19 cellular contexts compared by ENCODE assay signal in the genomic region with DNA sequence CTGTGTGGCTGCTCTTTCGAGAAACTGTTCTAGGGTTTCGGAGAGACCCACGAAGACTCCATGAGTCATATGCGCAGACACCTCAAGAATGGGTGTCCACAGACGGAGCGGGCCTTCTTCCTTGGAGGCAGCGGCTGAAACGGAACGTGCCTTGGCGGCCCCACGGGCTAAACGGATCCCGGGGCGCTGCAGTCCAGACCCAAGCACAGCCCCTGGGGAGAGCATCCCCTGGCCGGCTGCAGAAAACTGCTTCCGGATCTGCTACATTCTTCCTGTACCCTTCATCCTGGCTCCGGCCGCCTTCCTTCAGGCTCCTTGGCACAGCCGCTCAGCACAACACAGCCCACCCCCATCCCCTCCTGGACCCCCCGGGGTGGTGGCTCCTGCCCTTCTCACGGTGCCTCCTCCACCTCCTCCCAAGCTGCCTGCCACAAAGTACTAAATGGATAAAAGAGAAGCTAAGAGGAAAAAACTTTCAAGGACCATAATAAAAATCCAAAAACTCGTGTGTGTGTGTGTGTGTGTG. TPM values are rescaled to one million over a fixed set of nuclear protein-coding genes. Genes with fewer than 3 reads are reported as not detected.
DNase-seq lines count a peak whose midpoint lies in the region; ATAC-seq lines count a peak whose summit lies in the region.
"Had no signal": no experiment of that assay in that cellular context is flagged by ENCODE, and none has a peak within 500 bp of the region (broad histone marks: within the 10 kb centered on the region; RNA-seq: fewer than 3 reads in every experiment).

No MANE protein-coding gene starts in this region.

- no peak overlapping the region for H2BK120ac ChIP-seq in mesendoderm (ENCODE audit: low read depth, low read length)

- no peak overlapping the region for H3K56ac ChIP-seq in mesendoderm (ENCODE audit: low read length)

- H3K9me3 Mint-ChIP-seq in CD8-positive, alpha-beta memory T cell = no peaks in the 10 kb centered on the region
- H3K9me3 Mint-ChIP-seq in activated naive CD8-positive, alpha-beta T cell (ENCODE audit: low read depth) = no peaks in the 10 kb centered on the region
- H3K9me3 Mint-ChIP-seq in naive B cell = no peaks in the 10 kb centered on the region
- H3K9me3 Mint-ChIP-seq: activated naive CD4-positive, alpha-beta T cell treated with anti-CD3 and anti-CD28 coated beads, Interleukin-2, amount 50 U/mL, for 24 hours; mesothelial cell of epicardium had no signal

- ATAC-seq in naive B cell (ENCODE audit: low read depth in 2 of 2) (no peak), HG03460 (IDR thresholded peaks at IDR 0.05; ENCODE audit: unreplicated experiment) (no peak), HG02884 (IDR thresholded peaks at IDR 0.05; ENCODE audit: unreplicated experiment) (no peak)
- ATAC-seq: psoas muscle had no signal

- no peak overlapping the region for H2BK15ac ChIP-seq in mesendoderm (replicated peaks; ENCODE audit: low read depth)

- peaks cover 0 to 51% (median 6%) of the 10 kb centered on the region in 3 donors for H3K36me3 Mint-ChIP-seq in CD8-positive, alpha-beta memory T cell
- H3K36me3 Mint-ChIP-seq in activated naive CD8-positive, alpha-beta T cell = peaks cover 2% of the 10 kb centered on the region
- H3K36me3 Mint-ChIP-seq in naive B cell = no peaks in the 10 kb centered on the region
- H3K36me3 Mint-ChIP-seq: mesothelial cell of epicardium had no signal

- H3K4me3 Mint-ChIP-seq in CD8-positive, alpha-beta memory T cell = peak overlapping the region in 1 of 7 donors; percentile 13
- no peak overlapping the region for H3K4me3 Mint-ChIP-seq in activated naive CD8-positive, alpha-beta T cell
- H3K4me3 Mint-ChIP-seq in naive B cell = peak overlapping the region in 2 of 8 donors; percentile 1 to 15
- H3K4me3 Mint-ChIP-seq: activated naive CD4-positive, alpha-beta T cell treated with anti-CD3 and anti-CD28 coated beads, Interleukin-2, amount 50 U/mL, for 24 hours; mesothelial cell of epicardium had no signal

- H3K27me3 Mint-ChIP-seq in CD8-positive, alpha-beta memory T cell = no peaks in the 10 kb centered on the region
- no peaks in the 10 kb centered on the region for H3K27me3 Mint-ChIP-seq in activated naive CD8-positive, alpha-beta T cell
- H3K27me3 Mint-ChIP-seq in naive B cell = no peaks in the 10 kb centered on the region
- H3K27me3 Mint-ChIP-seq: activated naive CD4-positive, alpha-beta T cell treated with anti-CD3 and anti-CD28 coated beads, Interleukin-2, amount 50 U/mL, for 24 hours had no signal

- CTCF ChIA-PET in CD8-positive, alpha-beta memory T cell (lab: Charles Lee) = no interaction called here

- no peak overlapping the region for H4K5ac ChIP-seq in mesendoderm (ENCODE audit: low read length)

- H3K27me3 ChIP-seq in BLaER1 = no peaks in the 10 kb centered on the region
- no peaks in the 10 kb centered on the region for H3K27me3 ChIP-seq in CD8-positive, alpha-beta memory T cell (ENCODE audit: insufficient read depth, low read length, poor library complexity, severe bottlenecking)
- H3K27me3 ChIP-seq in mesendoderm (ENCODE audit: insufficient read depth, low read length, poor library complexity) = no peaks in the 10 kb centered on the region
- H3K27me3 ChIP-seq: neutrophil, upper lobe of right lung had no signal

- no peak overlapping the region for H3K4me3 ChIP-seq in BLaER1
- H3K4me3 ChIP-seq in CD8-positive, alpha-beta memory T cell (ENCODE audit: low read length) = no peak overlapping the region
- no peak overlapping the region for H3K4me3 ChIP-seq in mesendoderm (ENCODE audit: low read length)
- H3K4me3 ChIP-seq: coronary artery, psoas muscle, upper lobe of right lung had no signal

- POLR2A ChIA-PET in CD8-positive, alpha-beta memory T cell (lab: Charles Lee) = interaction anchor here (0.6 kb wide), 1 partner anchor 27 kb away, joined by 6 read pairs; no protein-coding TSS in a partner anchor

- H2AK5ac ChIP-seq in mesendoderm (ENCODE audit: low read length) = no peak overlapping the region

- H3K4me1 ChIP-seq in BLaER1 (peaks cover 93% of the 10 kb centered on the region), mesendoderm (ENCODE audit: control insufficient read depth, low read depth, low read length) (no peaks in the 10 kb centered on the region)
- H3K4me1 ChIP-seq in CD8-positive, alpha-beta memory T cell (ENCODE audit: insufficient read depth, low read length) = peaks cover 16% of the 10 kb centered on the region
- H3K4me1 ChIP-seq: psoas muscle, upper lobe of right lung had no signal

- H3K36me3 ChIP-seq in BLaER1 (peaks cover 40% of the 10 kb centered on the region), mesendoderm (ENCODE audit: control insufficient read depth, insufficient read depth, low read length) (no peaks in the 10 kb centered on the region)
- peaks cover 11% of the 10 kb centered on the region for H3K36me3 ChIP-seq in CD8-positive, alpha-beta memory T cell (ENCODE audit: insufficient read depth, low read length)

- H3K18ac ChIP-seq in mesendoderm (ENCODE audit: low read length) = no peak overlapping the region

- H3K79me2 ChIP-seq in mesendoderm (ENCODE audit: control insufficient read depth, insufficient read depth, low read length) = no peaks in the 10 kb centered on the region

- H3K27ac ChIP-seq in BLaER1 (peak overlapping the region; percentile 66), mesendoderm (ENCODE audit: low read depth, low read length) (no peak overlapping the region)
- H3K27ac ChIP-seq in CD8-positive, alpha-beta memory T cell (ENCODE audit: low read depth, low read length) = no peak overlapping the region
- H3K27ac ChIP-seq: coronary artery, KMS-11, neutrophil, psoas muscle, upper lobe of right lung had no signal

- H4K8ac ChIP-seq in mesendoderm (ENCODE audit: low read depth, low read length) = no peak overlapping the region

- H3K9ac ChIP-seq in BLaER1 (no peak overlapping the region), mesendoderm (ENCODE audit: low read length) (no peak overlapping the region)
- H3K9ac ChIP-seq: KMS-11 had no signal

- peak overlapping the region; percentile 63 to 95 (median 81) for H3K27ac Mint-ChIP-seq in CD8-positive, alpha-beta memory T cell
- peak overlapping the region; percentile 78 for H3K27ac Mint-ChIP-seq in activated naive CD8-positive, alpha-beta T cell
- peak overlapping the region in 4 of 6 donors; percentile 7 to 81 (median 41) for H3K27ac Mint-ChIP-seq in naive B cell
- H3K27ac Mint-ChIP-seq: activated naive CD4-positive, alpha-beta T cell treated with anti-CD3 and anti-CD28 coated beads, Interleukin-2, amount 50 U/mL, for 24 hours; mesothelial cell of epicardium had no signal

- WGBS in mesendoderm (ENCODE audit: extremely low coverage, insufficient coverage, low lambda C conversion rate) = no CpG with 5 or more reads among the region's 22 CpGs

- H3K23ac ChIP-seq in mesendoderm (ENCODE audit: low read length) = no peak overlapping the region

- no peak overlapping the region for H3K4ac ChIP-seq in mesendoderm (ENCODE audit: low read depth, low read length)

- H3K9me3 ChIP-seq in BLaER1 = no peaks in the 10 kb centered on the region
- H3K9me3 ChIP-seq in CD8-positive, alpha-beta memory T cell (ENCODE audit: low read length) = no peaks in the 10 kb centered on the region
- H3K9me3 ChIP-seq: neutrophil, psoas muscle, upper lobe of right lung had no signal

- no peak for DNase-seq in CD8-positive, alpha-beta memory T cell
- DNase-seq in naive B cell = no peak
- no peak for DNase-seq in SIG-M5 (lab: John Stamatoyannopoulos, UW)
- DNase-seq in mesendoderm = no peak
- DNase-seq: DMS79 treated with DMSO at 0.1 percent for 48 hours, NCI-H1092, NCI-H2081, psoas muscle, T-helper 9 cell, upper lobe of right lung had no signal

- peak overlapping the region; percentile 80 for H3K4me2 ChIP-seq in BLaER1
- H3K4me2 ChIP-seq in mesendoderm (ENCODE audit: low read length) = no peak overlapping the region
- H3K4me2 ChIP-seq: KMS-11 had no signal

- no peak overlapping the region for H2BK5ac ChIP-seq in mesendoderm (ENCODE audit: low read length)

- H3K4me1 Mint-ChIP-seq in CD8-positive, alpha-beta memory T cell = peaks cover 24 to 38% (median 38%) of the 10 kb centered on the region in 3 donors
- H3K4me1 Mint-ChIP-seq in activated naive CD8-positive, alpha-beta T cell (ENCODE audit: low read depth) = peaks cover 27% of the 10 kb centered on the region
- peaks cover 45 to 61% (median 47%) of the 10 kb centered on the region in 3 donors for H3K4me1 Mint-ChIP-seq in naive B cell
- H3K4me1 Mint-ChIP-seq: mesothelial cell of epicardium had no signal

- H3K79me1 ChIP-seq in mesendoderm (ENCODE audit: low read length) = no peaks in the 10 kb centered on the region

- peaks cover 78% of the 10 kb centered on the region for H4K20me1 ChIP-seq in BLaER1

RNA-seq across cellular contexts. Expression of a gene that starts 25.4 kb away (rescaled TPM):
- 10 to 100 TPM; 25.6 to 27.4 TPM for total RNA-seq in CD8-positive, alpha-beta memory T cell
- polyA plus RNA-seq in CD8-positive, alpha-beta memory T cell = 9.8 TPM
- 10 to 100 TPM in 1 of 6 donors, 1 to 10 TPM in 4, under 1 TPM in 1; 0.73 to 13.9 (median 3.2) TPM for polyA plus RNA-seq in naive B cell (ENCODE audit: low read depth in 6 of 6)
- polyA plus RNA-seq in mesendoderm (2013, experiment 1 of 2) = 9.0 TPM
- polyA plus RNA-seq in mesendoderm (2013, experiment 2 of 2) = 9.4 TPM
